In genomic region chrX:110851780-110852179, GRCh38 we compare ENCODE assay signal across 12 cellular contexts. TPM values are rescaled to one million over a fixed set of nuclear protein-coding genes. Genes with fewer than 3 reads are reported as not detected.
A peak's percentile ranks its signal among the peaks of the same experiment; 100 is the strongest.
DNase-seq lines count a peak whose midpoint lies in the region; ATAC-seq, FAIRE-seq and TF ChIP-seq lines count a peak whose summit lies in the region.
"Had no signal": no experiment of that assay in that cellular context is flagged by ENCODE, and none has a peak within 500 bp of the region (broad histone marks: within the 10 kb centered on the region; RNA-seq: fewer than 3 reads in every experiment).

No MANE protein-coding gene starts in this region.

- 51 to 86% methylated on average over 1 to 4 of the region's 4 CpGs for WGBS in body of pancreas, 2 donors
- 48 to 69% methylated on average over 4 of the region's 4 CpGs for WGBS in pancreas, 2 donors

- H3K27me3 Mint-ChIP-seq in endothelial cell (ENCODE audit: unreplicated experiment) (peaks cover 3% of the 10 kb centered on the region), Caco-2 (ENCODE audit: insufficient read depth, unreplicated experiment) (peaks cover 2% of the 10 kb centered on the region)

- H3K4me1 ChIP-seq in body of pancreas (peaks cover 12% of the 10 kb centered on the region), pancreas (no peaks in the 10 kb centered on the region), Caco-2 (no peaks in the 10 kb centered on the region)

- H3K4me3 ChIP-seq in body of pancreas (no peak overlapping the region), pancreas (no peak overlapping the region), Caco-2 (ENCODE audit: low read depth, low read length) (no peak overlapping the region)

- intact Hi-C loops in body of pancreas (cut with DNase I) = no loop called here
- intact Hi-C loops in pancreas (cut with DNase I) = no loop called here
- intact Hi-C loops in Caco-2 (cut with micrococcal nuclease; ENCODE audit: unreplicated experiment) = loop anchor here (2.0 to 10.0 kb wide), 2 partner anchors 249 to 393 kb away; no protein-coding TSS in a partner anchor

- H3K36me3 Mint-ChIP-seq in endothelial cell (ENCODE audit: low read depth, unreplicated experiment) (no peaks in the 10 kb centered on the region), Caco-2 (ENCODE audit: insufficient read depth, unreplicated experiment) (no peaks in the 10 kb centered on the region)

- BruUV-seq in Caco-2 (replicated peaks; lab: Mats Ljungman, UMichigan) = no TSS peak

- no peak for TF ChIP-seq POLR2A in body of pancreas (IDR thresholded peaks at IDR 0.05)

- ATAC-seq in GM18909 (IDR thresholded peaks at IDR 0.05; ENCODE audit: poor library complexity, unreplicated experiment) (peak; percentile 56), body of pancreas (peak; percentile 71), pancreas (peak; percentile 49 to 75 (median 59))

- no peaks in the 10 kb centered on the region for H3K9me3 ChIP-seq in body of pancreas
- H3K9me3 ChIP-seq in pancreas = no peaks in the 10 kb centered on the region
- no peaks in the 10 kb centered on the region for H3K9me3 ChIP-seq in Caco-2

- H3K27me3 ChIP-seq in body of pancreas = no peaks in the 10 kb centered on the region
- H3K27me3 ChIP-seq in pancreas = no peaks in the 10 kb centered on the region
- H3K27me3 ChIP-seq in Caco-2 (replicated peaks; ENCODE audit: control insufficient read depth, insufficient read depth, low read length) = no peaks in the 10 kb centered on the region; the same call in 1 of the 2 replicates

- H3K4me3 Mint-ChIP-seq in endothelial cell (ENCODE audit: unreplicated experiment) (no peak overlapping the region), Caco-2 (ENCODE audit: unreplicated experiment) (no peak overlapping the region)

- H3K36me3 ChIP-seq in body of pancreas (replicated peaks in 1 of 2; ENCODE audit: insufficient read depth in 1 of 2, low read depth in 2 of 2) (no peaks in the 10 kb centered on the region), pancreas (no peaks in the 10 kb centered on the region), Caco-2 (ENCODE audit: control insufficient read depth, insufficient read depth, low read length) (no peaks in the 10 kb centered on the region)

- H3K9me3 Mint-ChIP-seq in endothelial cell (ENCODE audit: unreplicated experiment) (no peaks in the 10 kb centered on the region), Caco-2 (ENCODE audit: unreplicated experiment) (no peaks in the 10 kb centered on the region)

- DNase-seq in M059J (ENCODE audit: low read depth) (peak; percentile 63), body of pancreas (peak; percentile 35 to 69 (median 48)), pancreas (peak in 4 of 6 donors; percentile 13 to 57 (median 40)), endothelial cell (ENCODE audit: low spot score) (no peak), NOMO-1 treated with dmso at 0.1 percent for 144 hours (lab: John Stamatoyannopoulos, UW; ENCODE audit: unreplicated experiment) (no peak), Caco-2 (no peak), NCI-H2171 treated with DMSO at 0.1 percent for 48 hours (lab: John Stamatoyannopoulos, UW) (no peak)
- DNase-seq: activated naive CD4-positive, alpha-beta T cell treated with anti-CD3 and anti-CD28 coated beads, Interleukin-2, amount 50 U/mL, for 16 hours; effector CD8-positive, alpha-beta T cell; NCI-H1048; NCI-H524 treated with DMSO at 0.1 percent for 48 hours had no signal

- FAIRE-seq in pancreas (lab: Jason Lieb, UNC) = no peak

- no peak overlapping the region for H3K27ac ChIP-seq in body of pancreas
- no peak overlapping the region for H3K27ac ChIP-seq in pancreas

- CTCF ChIA-PET in Caco-2 (lab: Charles Lee) = no interaction called here

- H3K27ac Mint-ChIP-seq in endothelial cell (ENCODE audit: unreplicated experiment) = no peak overlapping the region
- H3K27ac Mint-ChIP-seq in Caco-2 (ENCODE audit: unreplicated experiment) = no peak overlapping the region

- no peaks in the 10 kb centered on the region for H3K4me1 Mint-ChIP-seq in endothelial cell (ENCODE audit: unreplicated experiment)
- no peaks in the 10 kb centered on the region for H3K4me1 Mint-ChIP-seq in Caco-2 (ENCODE audit: low read depth, unreplicated experiment)

- TF ChIP-seq CTCF in body of pancreas (IDR thresholded peaks at IDR 0.05) = no peak
- TF ChIP-seq CTCF in pancreas (IDR thresholded peaks at IDR 0.05) = no peak
- TF ChIP-seq CTCF in endothelial cell (IDR thresholded peaks at IDR 0.05; ENCODE audit: unreplicated experiment) = no peak
- no peak for TF ChIP-seq CTCF in Caco-2 (IDR thresholded peaks at IDR 0.05; ENCODE audit: insufficient read depth in 1 of 2, low read depth in 1 of 2, low read length in 1 of 2, severe bottlenecking in 1 of 2, unreplicated experiment in 1 of 2)

- POLR2A ChIA-PET in Caco-2 (lab: Charles Lee) = no interaction called here

RNA-seq across cellular contexts. Expression of gene CHRDL1, which starts 56.2 kb away (rescaled TPM):
- 177 and 249 TPM in 2 replicates for total RNA-seq in M059J (2014; rRNA removed; shearing (Covaris generic))
- total RNA-seq in body of pancreas (10 to 100 TPM; 13.0 to 16.5 TPM), pancreas (1 to 10 TPM; 1.0 to 9.6 (median 2.2) TPM), endothelial cell (ENCODE audit: unreplicated experiment) (0.28 TPM), Caco-2 (2022) (not detected in 2 replicates)
- polyA plus RNA-seq in pancreas = 1 to 10 TPM; 1.9 to 2.2 TPM

Comparison
In these comparisons a context has a peak if more than half of its experiments do, and no peak if none do; other contexts are left out.
1. DNase-seq: peak in M059J (single experiment), body of pancreas (4 of 4) and pancreas (4 of 6); none in endothelial cell (single experiment), NOMO-1 treated with dmso at 0.1 percent for 144 hours (single experiment), Caco-2 (0 of 2) and NCI-H2171 treated with DMSO at 0.1 percent for 48 hours (single experiment).
2. RNA of gene CHRDL1, which starts 56.2 kb away (total RNA-seq): 177 to 249 TPM in M059J; 13.0 to 16.5 TPM in body of pancreas, 1.0 to 9.6 TPM in pancreas, 0.28 TPM in endothelial cell (single experiment) and not detected in Caco-2; every median in the first group is over 10 times any median in the second.
3. Peak in every context shown above with its lines, with median percentiles within 50 percentile points of each other: ATAC-seq.